In genomic region chr20:62806383-62807050, GRCh38 we compare ENCODE assay signal across 10 cellular contexts. TPM values are rescaled to one million over a fixed set of nuclear protein-coding genes. Genes with fewer than 3 reads are reported as not detected.
DNase-seq lines count a peak whose midpoint lies in the region; ATAC-seq and TF ChIP-seq lines count a peak whose summit lies in the region.
"Had no signal": no experiment of that assay in that cellular context is flagged by ENCODE, and none has a peak within 500 bp of the region (broad histone marks: within the 10 kb centered on the region; RNA-seq: fewer than 3 reads in every experiment).

No MANE protein-coding gene starts in this region.

- peak overlapping the region; percentile 90 for H3K27ac ChIP-seq in lower lobe of right lung

- peaks cover 31% of the 10 kb centered on the region for H3K4me1 ChIP-seq in lower lobe of right lung

- H3K27ac Mint-ChIP-seq in activated naive CD4-positive, alpha-beta T cell treated with anti-CD3 and anti-CD28 coated beads, Interleukin-2, amount 50 U/mL, for 24 hours = peak overlapping the region; percentile 46
- peak overlapping the region; percentile 10 for H3K27ac Mint-ChIP-seq in activated naive CD8-positive, alpha-beta T cell
- no peak overlapping the region for H3K27ac Mint-ChIP-seq in type B pancreatic cell

- no peaks in the 10 kb centered on the region for H3K27me3 Mint-ChIP-seq in activated naive CD4-positive, alpha-beta T cell treated with anti-CD3 and anti-CD28 coated beads, Interleukin-2, amount 50 U/mL, for 24 hours
- no peaks in the 10 kb centered on the region for H3K27me3 Mint-ChIP-seq in activated naive CD8-positive, alpha-beta T cell
- peaks cover 3% of the 10 kb centered on the region for H3K27me3 Mint-ChIP-seq in type B pancreatic cell

- peak overlapping the region; percentile 96 for H3K4me3 ChIP-seq in lower lobe of right lung

- H3K9me3 ChIP-seq in lower lobe of right lung = no peaks in the 10 kb centered on the region

- no peak for TF ChIP-seq CTCF in lower lobe of right lung (IDR thresholded peaks at IDR 0.05)
- no peak for TF ChIP-seq CTCF in type B pancreatic cell (conservative IDR thresholded peaks at IDR 0.05)

- no peaks in the 10 kb centered on the region for H3K27me3 ChIP-seq in lower lobe of right lung (ENCODE audit: low read depth)

- ATAC-seq in lower lobe of right lung = no peak
- ATAC-seq in GM21515 (IDR thresholded peaks at IDR 0.05; ENCODE audit: unreplicated experiment) = no peak
- ATAC-seq in GM19452 (IDR thresholded peaks at IDR 0.05; ENCODE audit: unreplicated experiment) = no peak

- H3K4me3 Mint-ChIP-seq in activated naive CD4-positive, alpha-beta T cell treated with anti-CD3 and anti-CD28 coated beads, Interleukin-2, amount 50 U/mL, for 24 hours = peak overlapping the region; percentile 88
- H3K4me3 Mint-ChIP-seq in activated naive CD8-positive, alpha-beta T cell = peak overlapping the region; percentile 74
- H3K4me3 Mint-ChIP-seq in type B pancreatic cell = peak overlapping the region; percentile 82

- H3K36me3 Mint-ChIP-seq in activated naive CD4-positive, alpha-beta T cell treated with anti-CD3 and anti-CD28 coated beads, Interleukin-2, amount 50 U/mL, for 24 hours = peaks cover 2% of the 10 kb centered on the region
- H3K36me3 Mint-ChIP-seq in activated naive CD8-positive, alpha-beta T cell = no peaks in the 10 kb centered on the region
- no peaks in the 10 kb centered on the region for H3K36me3 Mint-ChIP-seq in type B pancreatic cell

- intact Hi-C loops in lower lobe of right lung (cut with DNase I) = no loop called here

- DNase-seq in activated naive CD4-positive, alpha-beta T cell treated with Interleukin-2 at 50 U/mL for 16 hours = no peak
- DNase-seq in lower lobe of right lung = no peak
- no peak for DNase-seq in type B pancreatic cell (ENCODE audit: extremely low spot score, unreplicated experiment)
- no peak for DNase-seq in RKO (ENCODE audit: low spot score)
- DNase-seq: NCI-H187; stimulated activated CD4-positive, alpha-beta T cell treated with anti-CD3 and anti-CD28 coated beads, Interleukin-2, amount 100 ng/mL, for 24 hours had no signal

- H3K9me3 Mint-ChIP-seq in activated naive CD4-positive, alpha-beta T cell treated with anti-CD3 and anti-CD28 coated beads, Interleukin-2, amount 50 U/mL, for 24 hours = no peaks in the 10 kb centered on the region
- H3K9me3 Mint-ChIP-seq in activated naive CD8-positive, alpha-beta T cell (ENCODE audit: low read depth) = no peaks in the 10 kb centered on the region
- no peaks in the 10 kb centered on the region for H3K9me3 Mint-ChIP-seq in type B pancreatic cell

- peaks cover 23% of the 10 kb centered on the region for H3K4me1 Mint-ChIP-seq in activated naive CD4-positive, alpha-beta T cell treated with anti-CD3 and anti-CD28 coated beads, Interleukin-2, amount 50 U/mL, for 24 hours
- H3K4me1 Mint-ChIP-seq in activated naive CD8-positive, alpha-beta T cell (ENCODE audit: low read depth) = peaks cover 23% of the 10 kb centered on the region
- H3K4me1 Mint-ChIP-seq in type B pancreatic cell (ENCODE audit: unreplicated experiment) = peaks cover 13% of the 10 kb centered on the region

- peaks cover 43% of the 10 kb centered on the region for H3K36me3 ChIP-seq in lower lobe of right lung

RNA-seq across cellular contexts. Expression of gene OGFR, which starts 1.9 kb away (rescaled TPM):
- 69.4 TPM for total RNA-seq in lower lobe of right lung
- total RNA-seq in type B pancreatic cell (ENCODE audit: low replicate concordance) = 42.8 and 49.6 TPM in 2 replicates

RNA-seq across cellular contexts. Expression of gene MRGBP, which starts 10.2 kb away (rescaled TPM):
- total RNA-seq in lower lobe of right lung (8.3 TPM), type B pancreatic cell (ENCODE audit: low replicate concordance) (8.4 and 14.6 TPM in 2 replicates)

RNA-seq across cellular contexts. Expression of gene COL9A3, which starts 10.3 kb away (rescaled TPM):
- total RNA-seq in lower lobe of right lung (0.89 TPM), type B pancreatic cell (ENCODE audit: low replicate concordance) (8.8 and 21.2 TPM in 2 replicates)

RNA-seq across cellular contexts. Expression of gene TCFL5, which starts 55.1 kb away (rescaled TPM):
- 8.2 TPM for total RNA-seq in lower lobe of right lung
- total RNA-seq in type B pancreatic cell (ENCODE audit: low replicate concordance) = 6.1 and 11.8 TPM in 2 replicates
